Comparison of ENCODE assay signal across 1 cellular context in the genomic region with DNA sequence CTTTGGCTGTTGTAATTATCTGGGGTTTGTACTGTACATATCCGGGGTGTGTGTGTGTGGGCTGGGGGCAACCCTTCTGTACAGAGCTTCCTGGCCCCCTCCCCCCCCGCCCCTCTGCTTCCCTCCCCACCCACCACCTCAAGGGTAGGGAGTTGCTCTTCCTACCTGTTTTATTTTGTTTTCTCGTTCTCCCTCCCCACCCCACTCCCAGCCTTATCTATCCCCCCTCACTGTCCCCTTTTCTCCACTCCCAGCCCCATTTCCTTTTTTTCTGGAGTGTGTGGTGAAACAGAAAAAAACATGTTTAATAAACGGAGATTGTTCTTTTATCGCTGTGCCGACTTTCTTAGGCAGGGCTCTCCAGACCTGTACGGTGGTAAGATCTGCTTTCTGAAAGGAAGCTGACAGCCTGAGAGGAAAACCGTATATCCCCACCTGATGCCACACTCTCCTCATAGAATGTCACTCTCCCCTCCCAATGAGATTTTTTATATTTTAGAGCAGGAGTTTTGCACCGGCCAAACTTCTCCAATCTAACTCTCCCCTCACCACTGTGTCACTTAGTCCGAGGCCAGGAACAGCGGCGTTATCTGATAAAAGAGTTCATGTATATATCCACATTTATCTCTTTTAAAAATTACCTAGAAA.
TF ChIP-seq lines count a peak whose summit lies in the region.

No MANE protein-coding gene starts in this region.

TF ChIP-seq in IMR-90, 13 proteins besides CTCF, POLR2A, EP300 and RAD21 (continued from another document):
- TF ChIP-seq, protein P1, sequence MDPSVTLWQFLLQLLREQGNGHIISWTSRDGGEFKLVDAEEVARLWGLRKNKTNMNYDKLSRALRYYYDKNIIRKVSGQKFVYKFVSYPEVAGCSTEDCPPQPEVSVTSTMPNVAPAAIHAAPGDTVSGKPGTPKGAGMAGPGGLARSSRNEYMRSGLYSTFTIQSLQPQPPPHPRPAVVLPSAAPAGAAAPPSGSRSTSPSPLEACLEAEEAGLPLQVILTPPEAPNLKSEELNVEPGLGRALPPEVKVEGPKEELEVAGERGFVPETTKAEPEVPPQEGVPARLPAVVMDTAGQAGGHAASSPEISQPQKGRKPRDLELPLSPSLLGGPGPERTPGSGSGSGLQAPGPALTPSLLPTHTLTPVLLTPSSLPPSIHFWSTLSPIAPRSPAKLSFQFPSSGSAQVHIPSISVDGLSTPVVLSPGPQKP (IDR thresholded peaks at IDR 0.05; ENCODE audit: borderline replicate concordance, low read depth, low read length), result no peak
- TF ChIP-seq BHLHE40 (IDR thresholded peaks at IDR 0.05; ENCODE audit: low read depth, low read length), result no peak
- no peak for TF ChIP-seq MAFK (IDR thresholded peaks at IDR 0.05; ENCODE audit: low read depth, low read length)
- no peak for TF ChIP-seq CEBPB (IDR thresholded peaks at IDR 0.05; ENCODE audit: low read depth, low read length)
- TF ChIP-seq USF2 (IDR thresholded peaks at IDR 0.05; ENCODE audit: low read depth, low read length), result no peak
- no peak for TF ChIP-seq FOS (IDR thresholded peaks at IDR 0.05; ENCODE audit: low read depth, low read length)
- TF ChIP-seq RFX5 (IDR thresholded peaks at IDR 0.05; ENCODE audit: low read depth, low read length), result no peak
